In genomic region chr3:123831420-123831819, GRCh38 we compare ENCODE assay signal across 30 cellular contexts. TPM values are rescaled to one million over a fixed set of nuclear protein-coding genes. Genes with fewer than 3 reads are reported as not detected.
"Had no signal": no experiment of that assay in that cellular context is flagged by ENCODE, and none has a peak within 500 bp of the region (broad histone marks: within the 10 kb centered on the region; RNA-seq: fewer than 3 reads in every experiment).

No MANE protein-coding gene starts in this region.

- H3K36me3 Mint-ChIP-seq: activated naive CD8-positive, alpha-beta T cell treated with anti-CD3 and anti-CD28 coated beads for 36 hours had no signal

- DNase-seq: activated CD4-positive, alpha-beta T cell treated with anti-CD3 and anti-CD28 coated beads for 4 hours; activated CD4-positive, alpha-beta T cell treated with anti-CD3 and anti-CD28 coated beads, Interleukin-2, amount 50 U/mL, for 48 hours; activated CD8-positive, alpha-beta memory T cell treated with anti-CD3 and anti-CD28 coated beads for 24 hours; activated effector memory CD4-positive, alpha-beta T cell treated with anti-CD3 and anti-CD28 coated beads, Interleukin-2, amount 50 U/mL, for 16 hours; activated naive CD4-positive, alpha-beta T cell treated with anti-CD3 and anti-CD28 coated beads for 36 hours; activated naive CD8-positive, alpha-beta T cell treated with anti-CD3 and anti-CD28 coated beads for 36 hours; adrenal gland; aorta; central memory CD4-positive, alpha-beta T cell; colonic mucosa; dorsolateral prefrontal cortex; effector memory CD4-positive, alpha-beta T cell; gastrocnemius medialis; glutamatergic neuron; islet precursor cell; left ventricle myocardium inferior; naive B cell; nephron progenitor cell; occipital lobe; right cardiac atrium; spleen; stimulated activated CD4-positive, alpha-beta T cell treated with anti-CD3 and anti-CD28 coated beads, Interleukin-2, amount 100 ng/mL, for 48 hours; stimulated activated naive CD8-positive, alpha-beta T cell treated with anti-CD3 and anti-CD28 coated beads, Interleukin-15, Interleukin-2, amounts not matched to agents 100 U/mL and 50 U/mL, for 24 hours; T-helper 1 cell; testis; trophoblast cell; uterus had no signal

- H3K27me3 ChIP-seq: colonic mucosa, dorsolateral prefrontal cortex, gastrocnemius medialis, spleen, testis, uterus had no signal

- H3K27me3 Mint-ChIP-seq: naive B cell had no signal

- H3K4me1 Mint-ChIP-seq: activated naive CD8-positive, alpha-beta T cell treated with anti-CD3 and anti-CD28 coated beads for 36 hours; naive B cell; nephron progenitor cell had no signal

- ATAC-seq: gastrocnemius medialis; right cardiac atrium; stimulated activated naive CD8-positive, alpha-beta T cell treated with anti-CD3 and anti-CD28 coated beads, Interleukin-15, Interleukin-2, amounts not matched to agents 100 U/mL and 50 U/mL, for 24 hours had no signal

- H3K4me3 ChIP-seq: adrenal gland, colonic mucosa, dorsolateral prefrontal cortex, gastrocnemius medialis, left ventricle myocardium inferior, lung, spleen, testis, uterus had no signal

- H3K27ac ChIP-seq: adrenal gland, colonic mucosa, dorsolateral prefrontal cortex, gastrocnemius medialis, left ventricle myocardium inferior, parathyroid adenoma, spleen, testis, uterus had no signal

- H3K27ac Mint-ChIP-seq: activated naive CD4-positive, alpha-beta T cell treated with anti-CD3 and anti-CD28 coated beads for 36 hours; activated naive CD8-positive, alpha-beta T cell treated with anti-CD3 and anti-CD28 coated beads for 36 hours; naive B cell; nephron progenitor cell; T-helper 2 cell treated with Interferon-gamma antibody and Interleukin-4, amounts not matched to agents 5 μg/mL and 100 μg/mL, for 36 hours had no signal

- H3K36me3 ChIP-seq: adrenal gland, colonic mucosa, gastrocnemius medialis, left ventricle myocardium inferior, spleen, uterus had no signal

- H3K4me3 Mint-ChIP-seq: activated naive CD4-positive, alpha-beta T cell treated with anti-CD3 and anti-CD28 coated beads for 36 hours; activated naive CD8-positive, alpha-beta T cell treated with anti-CD3 and anti-CD28 coated beads for 36 hours; naive B cell; nephron progenitor cell; T-helper 2 cell treated with Interferon-gamma antibody and Interleukin-4, amounts not matched to agents 5 μg/mL and 100 μg/mL, for 36 hours had no signal

- H3K4me1 ChIP-seq: adrenal gland, colonic mucosa, gastrocnemius medialis, left ventricle myocardium inferior, parathyroid adenoma, spleen, testis, uterus had no signal

- H3K9me3 ChIP-seq: testis had no signal

RNA-seq across cellular contexts. Expression of gene MYLK, which starts 52.7 kb away (rescaled TPM):
- total RNA-seq: activated naive CD4-positive, alpha-beta T cell treated with anti-CD3 and anti-CD28 coated beads for 36 hours; activated naive CD8-positive, alpha-beta T cell treated with anti-CD3 and anti-CD28 coated beads for 36 hours had no signal
